Comparison of ENCODE assay signal across 17 cellular contexts in genomic region chr5:10518352-10518751, GRCh38. TPM values are rescaled to one million over a fixed set of nuclear protein-coding genes. Genes with fewer than 3 reads are reported as not detected.
A peak's percentile ranks its signal among the peaks of the same experiment; 100 is the strongest.
DNase-seq lines count a peak whose midpoint lies in the region; ATAC-seq, FAIRE-seq and TF ChIP-seq lines count a peak whose summit lies in the region.
"Had no signal": no experiment of that assay in that cellular context is flagged by ENCODE, and none has a peak within 500 bp of the region (broad histone marks: within the 10 kb centered on the region; RNA-seq: fewer than 3 reads in every experiment).

No MANE protein-coding gene starts in this region.

- H3K36me3 Mint-ChIP-seq in mesothelial cell of epicardium, result peaks cover 8% of the 10 kb centered on the region
- no peaks in the 10 kb centered on the region for H3K36me3 Mint-ChIP-seq in CD4-positive, alpha-beta T cell (ENCODE audit: low read depth)

- H3K27me3 ChIP-seq in PC-9 (ENCODE audit: insufficient read depth, low read depth) (no peaks in the 10 kb centered on the region), endothelial cell of umbilical vein (ENCODE audit: control insufficient read depth in 2 of 2, insufficient read depth in 2 of 2, low read length in 2 of 2) (no peaks in the 10 kb centered on the region)
- H3K27me3 ChIP-seq in CD4-positive, alpha-beta T cell (ENCODE audit: control insufficient read depth, insufficient read depth, low read length), result no peaks in the 10 kb centered on the region

- TF ChIP-seq CTCF in PC-9 (conservative IDR thresholded peaks at IDR 0.05) (no peak), endothelial cell of umbilical vein (IDR thresholded peaks at IDR 0.05; ENCODE audit: extremely low read depth in 1 of 2, insufficient read depth in 1 of 2, low read depth in 1 of 2, low read length in 2 of 2) (no peak), mesothelial cell of epicardium (IDR thresholded peaks at IDR 0.05; ENCODE audit: unreplicated experiment) (no peak), foreskin fibroblast (IDR thresholded peaks at IDR 0.05; ENCODE audit: low read depth, low read length) (no peak)
- no peak for TF ChIP-seq CTCF in CD4-positive, alpha-beta T cell (IDR thresholded peaks at IDR 0.05)

- H4K20me1 ChIP-seq in PC-9 (ENCODE audit: insufficient read depth) (no peaks in the 10 kb centered on the region), endothelial cell of umbilical vein (replicated peaks; ENCODE audit: control insufficient read depth, extremely low read depth, insufficient read depth, low read length) (no peaks in the 10 kb centered on the region)

- H2AFZ ChIP-seq in PC-9 (no peak overlapping the region), endothelial cell of umbilical vein (ENCODE audit: low read depth, low read length) (no peak overlapping the region)
- H2AFZ ChIP-seq: GM23338 had no signal

- peak overlapping the region; percentile 58 for H3K27ac Mint-ChIP-seq in mesothelial cell of epicardium
- no peak overlapping the region for H3K27ac Mint-ChIP-seq in CD4-positive, alpha-beta T cell
- H3K27ac Mint-ChIP-seq: activated T-cell treated with anti-CD3 and anti-CD28 coated beads, Interleukin-2, amount 50 U/mL, for 24 hours; GM23338; progenitor cell of endocrine pancreas had no signal

- TF ChIP-seq POLR2A in endothelial cell of umbilical vein (IDR thresholded peaks at IDR 0.05; ENCODE audit: low read depth, low read length), result no peak

- dilution Hi-C loops in endothelial cell of umbilical vein (cut with MboI; ENCODE audit: extremely low pct_ligation_motif_present, low sequenced_read_pairs), result no loop called here

- POLR2A ChIA-PET in PC-9 (lab: Charles Lee; ENCODE audit: unreplicated experiment), result no interaction called here
- POLR2A ChIA-PET in endothelial cell of umbilical vein (lab: Charles Lee), result no interaction called here
- POLR2A ChIA-PET in CD4-positive, alpha-beta T cell (lab: Charles Lee), result no interaction called here

- H3K36me3 ChIP-seq in PC-9 (ENCODE audit: low read depth) (no peaks in the 10 kb centered on the region), endothelial cell of umbilical vein (ENCODE audit: control insufficient read depth in 2 of 2, extremely low read depth in 1 of 2, insufficient read depth in 2 of 2, low read length in 2 of 2) (no peaks in the 10 kb centered on the region)

- no peaks in the 10 kb centered on the region for H3K27me3 Mint-ChIP-seq in mesothelial cell of epicardium (ENCODE audit: low read depth)
- peaks cover 3% of the 10 kb centered on the region for H3K27me3 Mint-ChIP-seq in CD4-positive, alpha-beta T cell
- H3K27me3 Mint-ChIP-seq: activated T-cell treated with anti-CD3 and anti-CD28 coated beads, Interleukin-2, amount 50 U/mL, for 24 hours; progenitor cell of endocrine pancreas had no signal

- CTCF ChIA-PET in PC-9 (lab: Charles Lee), result no interaction called here
- CTCF ChIA-PET in endothelial cell of umbilical vein (lab: Charles Lee), result interaction anchor here (1.3 kb wide), 1 partner anchor 24 kb away, joined by 4 read pairs; no protein-coding TSS in a partner anchor
- CTCF ChIA-PET in CD4-positive, alpha-beta T cell (lab: Charles Lee), result no interaction called here

- H3K9me3 ChIP-seq in PC-9 (ENCODE audit: insufficient read depth, low read depth) (no peaks in the 10 kb centered on the region), endothelial cell of umbilical vein (replicated peaks; ENCODE audit: control insufficient read depth, insufficient read depth, low read length) (no peaks in the 10 kb centered on the region)
- no peaks in the 10 kb centered on the region for H3K9me3 ChIP-seq in CD4-positive, alpha-beta T cell (ENCODE audit: control insufficient read depth, low read length)

- peaks cover 22% of the 10 kb centered on the region for H3K4me1 Mint-ChIP-seq in mesothelial cell of epicardium
- H3K4me1 Mint-ChIP-seq in CD4-positive, alpha-beta T cell (ENCODE audit: low read depth), result no peaks in the 10 kb centered on the region

- FAIRE-seq in endothelial cell of umbilical vein (lab: Jason Lieb, UNC), result no peak

- H3K9ac ChIP-seq in endothelial cell of umbilical vein (replicated peaks; ENCODE audit: extremely low read depth, insufficient read depth, low read length), result no peak overlapping the region

- DNase-seq in Daoy (ENCODE audit: low read depth) (peak; percentile 30), PC-9 (peak; percentile 35 to 96), endothelial cell of umbilical vein (ENCODE audit: low read depth, low spot score) (peak; percentile 22), mesothelial cell of epicardium (ENCODE audit: low spot score in 2 of 2, unreplicated experiment in 2 of 2) (no peak), foreskin fibroblast (no peak), hypothalamus (lab: John Stamatoyannopoulos, UW) (no peak)
- no peak for DNase-seq in CD4-positive, alpha-beta T cell
- no peak for DNase-seq in stimulated activated CD4-positive, alpha-beta T cell treated with anti-CD3 and anti-CD28 coated beads, Interleukin-2, amount 100 ng/mL, for 24 hours
- DNase-seq: activated T-cell treated with anti-CD3 and anti-CD28 coated beads, Interleukin-2, amount 50 U/mL, for 24 hours; DMS 273 treated with DMSO at 0.1 percent for 48 hours; naive B cell; NCI-H2081 treated with DMSO at 0.1 percent for 48 hours; NCI-H69; stimulated activated CD4-positive, alpha-beta T cell treated with anti-CD3 and anti-CD28 coated beads, Interleukin-15, amount 100 ng/mL, for 24 hours had no signal

- peaks cover 40% of the 10 kb centered on the region for H3F3A ChIP-seq in PC-9 (ENCODE audit: insufficient read depth, low read depth)

- peaks cover 52% of the 10 kb centered on the region for H3K4me1 ChIP-seq in PC-9 (replicated peaks; ENCODE audit: insufficient read depth)
- peaks cover 17% of the 10 kb centered on the region for H3K4me1 ChIP-seq in endothelial cell of umbilical vein (ENCODE audit: control insufficient read depth, extremely low read depth, insufficient read depth, low read length)

- no peak for ATAC-seq in CD4-positive, alpha-beta T cell (ENCODE audit: poor library complexity)
- ATAC-seq: GM23338 had no signal

- H3K4me2 ChIP-seq in PC-9, result peak overlapping the region; percentile 40
- H3K4me2 ChIP-seq in endothelial cell of umbilical vein (ENCODE audit: insufficient read depth, low read length), result no peak overlapping the region
- H3K4me2 ChIP-seq: GM23338 had no signal

- H3K4me3 ChIP-seq in PC-9 (no peak overlapping the region), endothelial cell of umbilical vein (replicated peaks in 1 of 3; ENCODE audit: insufficient read depth in 1 of 3, low read depth in 1 of 3, low read length in 3 of 3) (no peak overlapping the region), foreskin fibroblast (ENCODE audit: low read depth in 1 of 2, low read length in 2 of 2) (no peak overlapping the region)
- H3K4me3 ChIP-seq: GM23338 had no signal

- H3K79me2 ChIP-seq in PC-9 (ENCODE audit: low read depth), result no peaks in the 10 kb centered on the region
- H3K79me2 ChIP-seq in endothelial cell of umbilical vein (ENCODE audit: control insufficient read depth, insufficient read depth, low read length), result no peaks in the 10 kb centered on the region

- intact Hi-C loops in PC-9 (cut with micrococcal nuclease; ENCODE audit: unreplicated experiment), result no loop called here
- intact Hi-C loops in endothelial cell of umbilical vein (cut with micrococcal nuclease), result no loop called here
- intact Hi-C loops in CD4-positive, alpha-beta T cell (cut with DNase I, micrococcal nuclease), result no loop called here

- peak overlapping the region; percentile 77 for H3K27ac ChIP-seq in PC-9
- H3K27ac ChIP-seq in endothelial cell of umbilical vein (ENCODE audit: insufficient read depth, low read depth, low read length), result no peak overlapping the region
- no peak overlapping the region for H3K27ac ChIP-seq in CD4-positive, alpha-beta T cell (ENCODE audit: low read depth, low read length)
- H3K27ac ChIP-seq: epithelial cell of prostate had no signal

- BruUV-seq in PC-9 (replicated peaks; lab: Mats Ljungman, UMichigan) (no TSS peak), endothelial cell of umbilical vein (replicated peaks; lab: Mats Ljungman, UMichigan) (no TSS peak)

- no peaks in the 10 kb centered on the region for H3K9me2 ChIP-seq in PC-9 (ENCODE audit: insufficient read depth)

- H3K9me1 ChIP-seq in endothelial cell of umbilical vein (replicated peaks; ENCODE audit: control insufficient read depth, extremely low read depth, insufficient read depth, low read length), result no peaks in the 10 kb centered on the region

- H3K9me3 Mint-ChIP-seq in mesothelial cell of epicardium, result peaks cover 14% of the 10 kb centered on the region
- H3K9me3 Mint-ChIP-seq in CD4-positive, alpha-beta T cell, result no peaks in the 10 kb centered on the region

- H3K4me3 Mint-ChIP-seq in mesothelial cell of epicardium, result no peak overlapping the region
- H3K4me3 Mint-ChIP-seq in CD4-positive, alpha-beta T cell, result no peak overlapping the region
- H3K4me3 Mint-ChIP-seq: activated T-cell treated with anti-CD3 and anti-CD28 coated beads, Interleukin-2, amount 50 U/mL, for 24 hours; GM23338; naive B cell had no signal

TF ChIP-seq in endothelial cell of umbilical vein, 7 proteins besides CTCF, POLR2A, EP300 and RAD21 (continues in another document):
- no peak for TF ChIP-seq EZH2 (IDR thresholded peaks at IDR 0.05; ENCODE audit: borderline replicate concordance, low read depth, low read length, severe bottlenecking)
- TF ChIP-seq MAX (IDR thresholded peaks at IDR 0.05; ENCODE audit: insufficient read depth, insufficient read length), result no peak
- no peak for TF ChIP-seq GATA2 (IDR thresholded peaks at IDR 0.05; ENCODE audit: insufficient read depth, insufficient read length, low read depth, low read length)
- no peak for TF ChIP-seq JUN (IDR thresholded peaks at IDR 0.05; ENCODE audit: borderline replicate concordance, insufficient read depth, insufficient read length, low read depth)
- TF ChIP-seq MYC (IDR thresholded peaks at IDR 0.05; ENCODE audit: low read depth, low read length), result no peak
- TF ChIP-seq POLR2AphosphoS5 (IDR thresholded peaks at IDR 0.05; ENCODE audit: insufficient read depth, low read depth, low read length), result no peak

RNA-seq across cellular contexts. Expression of gene ANKRD33B, which starts 45.5 kb away (rescaled TPM):
- 1.5 and 1.7 TPM in 2 replicates for total RNA-seq in Daoy (2014; rRNA removed; shearing (Covaris generic))
- total RNA-seq in PC-9 (2021), result 32.1 and 37.4 TPM in 2 replicates
- total RNA-seq in endothelial cell of umbilical vein, result 4.4 and 5.4 TPM in 2 replicates
- 2.0 and 2.4 TPM in 2 replicates for polyA plus RNA-seq in endothelial cell of umbilical vein
- polyA plus RNA-seq in endothelial cell of umbilical vein (2011; cell fraction: cytosol; rRNA removed), result 1.8 and 2.0 TPM in 2 replicates
- 5.4 and 6.0 TPM in 2 replicates for polyA plus RNA-seq in endothelial cell of umbilical vein (2011; cell fraction: nucleus; rRNA removed)
- polyA plus RNA-seq in endothelial cell of umbilical vein (2012), result 3.8 and 4.0 TPM in 2 replicates
- 7.7 and 8.4 TPM in 2 replicates for polyA minus RNA-seq in endothelial cell of umbilical vein
- polyA minus RNA-seq in endothelial cell of umbilical vein (2011; cell fraction: cytosol; rRNA and poly(A)+ RNA removed), result 8.7 TPM
- polyA minus RNA-seq in endothelial cell of umbilical vein (2011; cell fraction: nucleus; rRNA and poly(A)+ RNA removed), result 6.5 and 8.6 TPM in 2 replicates
- total RNA-seq in mesothelial cell of epicardium, result 3.2 to 3.8 TPM (median 3.5 TPM) in 3 replicates
- 1 to 10 TPM in 1 of 2 experiments, under 1 TPM in 1; 0.99 to 1.3 TPM for total RNA-seq in CD4-positive, alpha-beta T cell

Comparison
In these comparisons a context has a peak if more than half of its experiments do, and no peak if none do; other contexts are left out.
1. DNase-seq: peak in Daoy (single experiment), PC-9 (2 of 2) and endothelial cell of umbilical vein (single experiment); none in mesothelial cell of epicardium (0 of 2), foreskin fibroblast (0 of 2), CD4-positive, alpha-beta T cell (0 of 10), hypothalamus (0 of 51) and stimulated activated CD4-positive, alpha-beta T cell treated with anti-CD3 and anti-CD28 coated beads, Interleukin-2, amount 100 ng/mL, for 24 hours (0 of 2).